ENCODE assay signal across 14 cellular contexts in the genomic region with DNA sequence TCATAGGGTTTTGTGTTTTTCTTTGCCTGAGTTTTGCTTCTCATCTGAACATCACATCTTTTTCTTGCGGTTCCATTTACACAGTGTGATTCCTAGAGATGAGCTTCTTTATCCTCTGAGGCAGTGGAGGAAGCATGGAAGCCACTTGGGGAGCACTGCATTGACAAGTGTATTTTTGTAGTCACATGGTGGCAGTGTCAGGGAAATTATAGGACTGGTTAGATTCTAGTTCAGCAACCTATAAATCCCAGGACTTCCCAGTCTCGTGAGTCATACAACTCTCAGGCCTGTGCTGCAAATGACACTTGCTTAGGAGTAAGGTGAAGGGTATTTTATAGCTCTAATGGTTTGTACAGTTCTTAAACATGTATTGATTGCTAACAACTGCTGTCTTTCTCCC. TPM values are rescaled to one million over a fixed set of nuclear protein-coding genes. Genes with fewer than 3 reads are reported as not detected.
DNase-seq lines count a peak whose midpoint lies in the region; ATAC-seq, FAIRE-seq and TF ChIP-seq lines count a peak whose summit lies in the region.
"Had no signal": no experiment of that assay in that cellular context is flagged by ENCODE, and none has a peak within 500 bp of the region (broad histone marks: within the 10 kb centered on the region; RNA-seq: fewer than 3 reads in every experiment).

No MANE protein-coding gene starts in this region.

- no peak for TF ChIP-seq POLR2A in endothelial cell of umbilical vein (IDR thresholded peaks at IDR 0.05; ENCODE audit: low read depth, low read length)

- no TSS peak for BruUV-seq in endothelial cell of umbilical vein (replicated peaks; lab: Mats Ljungman, UMichigan)

- TF ChIP-seq CTCF in LNCaP clone FGC (IDR thresholded peaks at IDR 0.05; ENCODE audit: control insufficient read depth, extremely low read depth, insufficient read depth), result no peak
- no peak for TF ChIP-seq CTCF in endothelial cell of umbilical vein (IDR thresholded peaks at IDR 0.05; ENCODE audit: extremely low read depth in 1 of 2, insufficient read depth in 1 of 2, low read depth in 1 of 2, low read length in 2 of 2)
- no peak for TF ChIP-seq CTCF in osteoblast (IDR thresholded peaks at IDR 0.05; ENCODE audit: extremely low read depth, low read depth, low read length)
- TF ChIP-seq CTCF in BE2C (IDR thresholded peaks at IDR 0.05; ENCODE audit: low read depth, low read length), result no peak

- dilution Hi-C loops in endothelial cell of umbilical vein (cut with MboI; ENCODE audit: extremely low pct_ligation_motif_present, low sequenced_read_pairs), result no loop called here

- H3K36me3 ChIP-seq in endothelial cell of umbilical vein (ENCODE audit: control insufficient read depth in 2 of 2, extremely low read depth in 1 of 2, insufficient read depth in 2 of 2, low read length in 2 of 2) (peaks cover 2 to 4% of the 10 kb centered on the region in 2 experiments), osteoblast (ENCODE audit: insufficient read depth, low read length) (peaks cover 22% of the 10 kb centered on the region), BE2C (no peaks in the 10 kb centered on the region), Karpas-422 (ENCODE audit: insufficient read depth, low read length) (peaks cover 27% of the 10 kb centered on the region; the same call in 1 of the 2 replicates)

- H3K27ac ChIP-seq in endothelial cell of umbilical vein (ENCODE audit: insufficient read depth, low read depth, low read length) (no peak overlapping the region), osteoblast (ENCODE audit: low read depth, low read length) (peak overlapping the region; percentile 28), Karpas-422 (ENCODE audit: low read length) (no peak overlapping the region)
- H3K27ac ChIP-seq: suprapubic skin had no signal

- no peak overlapping the region for H3K4me3 ChIP-seq in LNCaP clone FGC (ENCODE audit: low read depth, low read length)
- H3K4me3 ChIP-seq in endothelial cell of umbilical vein (replicated peaks in 1 of 3; ENCODE audit: insufficient read depth in 1 of 3, low read depth in 1 of 3, low read length in 3 of 3), result no peak overlapping the region
- no peak overlapping the region for H3K4me3 ChIP-seq in osteoblast (ENCODE audit: insufficient read depth, low read length)
- no peak overlapping the region for H3K4me3 ChIP-seq in BE2C (ENCODE audit: low read depth, low read length)
- no peak overlapping the region for H3K4me3 ChIP-seq in Karpas-422 (ENCODE audit: low read length)
- H3K4me3 ChIP-seq: suprapubic skin had no signal

- no peaks in the 10 kb centered on the region for H3K9me1 ChIP-seq in endothelial cell of umbilical vein (replicated peaks; ENCODE audit: control insufficient read depth, extremely low read depth, insufficient read depth, low read length)

- H3K27me3 Mint-ChIP-seq in activated CD8-positive, alpha-beta memory T cell treated with anti-CD3 and anti-CD28 coated beads, Interleukin-2, amount 10 ng/mL, durations not matched to agents 7 days and 5 days, result no peaks in the 10 kb centered on the region
- H3K27me3 Mint-ChIP-seq: activated naive CD4-positive, alpha-beta T cell treated with anti-CD3 and anti-CD28 coated beads, Interleukin-2, amount 10 ng/mL, durations not matched to agents 7 days and 5 days; effector memory CD8-positive, alpha-beta T cell had no signal

- H3K9ac ChIP-seq in endothelial cell of umbilical vein (replicated peaks; ENCODE audit: extremely low read depth, insufficient read depth, low read length), result no peak overlapping the region
- no peak overlapping the region for H3K9ac ChIP-seq in Karpas-422 (ENCODE audit: low read length)

- POLR2A ChIA-PET in endothelial cell of umbilical vein (lab: Charles Lee), result no interaction called here

- H3K9me3 ChIP-seq in endothelial cell of umbilical vein (replicated peaks; ENCODE audit: control insufficient read depth, insufficient read depth, low read length), result no peaks in the 10 kb centered on the region
- H3K9me3 ChIP-seq in osteoblast (ENCODE audit: low read depth, low read length), result no peaks in the 10 kb centered on the region
- no peaks in the 10 kb centered on the region for H3K9me3 ChIP-seq in BE2C
- H3K9me3 ChIP-seq in Karpas-422 (ENCODE audit: low read length), result no peaks in the 10 kb centered on the region
- H3K9me3 ChIP-seq: suprapubic skin had no signal

- H3K79me2 ChIP-seq in endothelial cell of umbilical vein (ENCODE audit: control insufficient read depth, insufficient read depth, low read length) (peaks cover 10% of the 10 kb centered on the region), osteoblast (ENCODE audit: insufficient read depth, low read length) (peaks cover 40% of the 10 kb centered on the region), Karpas-422 (ENCODE audit: low read length) (peaks cover 82% of the 10 kb centered on the region)

- peaks cover 21% of the 10 kb centered on the region for H3K36me3 Mint-ChIP-seq in activated CD8-positive, alpha-beta memory T cell treated with anti-CD3 and anti-CD28 coated beads, Interleukin-2, amount 10 ng/mL, durations not matched to agents 7 days and 5 days

- no peaks in the 10 kb centered on the region for H3K9me3 Mint-ChIP-seq in activated CD8-positive, alpha-beta memory T cell treated with anti-CD3 and anti-CD28 coated beads, Interleukin-2, amount 10 ng/mL, durations not matched to agents 7 days and 5 days (ENCODE audit: low read depth)
- H3K9me3 Mint-ChIP-seq: activated naive CD4-positive, alpha-beta T cell treated with anti-CD3 and anti-CD28 coated beads, Interleukin-2, amount 10 ng/mL, durations not matched to agents 7 days and 5 days; effector memory CD8-positive, alpha-beta T cell had no signal

- H3K9me2 ChIP-seq in Karpas-422 (replicated peaks; ENCODE audit: insufficient read depth, low read length), result no peaks in the 10 kb centered on the region

- H3K27me3 ChIP-seq in endothelial cell of umbilical vein (ENCODE audit: control insufficient read depth in 2 of 2, insufficient read depth in 2 of 2, low read length in 2 of 2) (no peaks in the 10 kb centered on the region), osteoblast (ENCODE audit: insufficient read depth, low read length) (no peaks in the 10 kb centered on the region), BE2C (no peaks in the 10 kb centered on the region), Karpas-422 (ENCODE audit: low read length) (no peaks in the 10 kb centered on the region)
- H3K27me3 ChIP-seq: suprapubic skin had no signal

- H3K4me2 ChIP-seq in endothelial cell of umbilical vein (ENCODE audit: insufficient read depth, low read length) (peak overlapping the region; percentile 50), osteoblast (ENCODE audit: insufficient read depth, low read length) (no peak overlapping the region), Karpas-422 (ENCODE audit: low read depth, low read length, poor library complexity, severe bottlenecking) (no peak overlapping the region)

- peak; percentile 70 for FAIRE-seq in endothelial cell of umbilical vein (lab: Jason Lieb, UNC)
- FAIRE-seq: GM18507 had no signal

- no peak overlapping the region for H2AFZ ChIP-seq in endothelial cell of umbilical vein (ENCODE audit: low read depth, low read length)
- no peak overlapping the region for H2AFZ ChIP-seq in osteoblast (ENCODE audit: low read length)
- no peak overlapping the region for H2AFZ ChIP-seq in Karpas-422 (ENCODE audit: low read length)

- H4K20me1 ChIP-seq in endothelial cell of umbilical vein (replicated peaks; ENCODE audit: control insufficient read depth, extremely low read depth, insufficient read depth, low read length) (peaks cover 6% of the 10 kb centered on the region), osteoblast (ENCODE audit: insufficient read depth, low read length) (peaks cover 19% of the 10 kb centered on the region), Karpas-422 (ENCODE audit: insufficient read depth, low read depth, low read length) (no peaks in the 10 kb centered on the region)

- CTCF ChIA-PET in endothelial cell of umbilical vein (lab: Charles Lee), result interaction anchor here (0.8 to 0.9 kb wide), 2 partner anchors 16 to 39 kb away, joined by 3 read pairs; no protein-coding TSS in a partner anchor
- CTCF ChIA-PET in activated CD8-positive, alpha-beta memory T cell treated with anti-CD3 and anti-CD28 coated beads, Interleukin-2, amount 10 ng/mL, durations not matched to agents 7 days and 5 days (lab: Charles Lee), result no interaction called here

- intact Hi-C loops in endothelial cell of umbilical vein (cut with micrococcal nuclease), result no loop called here
- intact Hi-C loops in left cardiac atrium (cut with DNase I), result no loop called here

- no peak for ATAC-seq in activated CD8-positive, alpha-beta memory T cell treated with anti-CD3 and anti-CD28 coated beads, Interleukin-2, amount 10 ng/mL, durations not matched to agents 7 days and 5 days
- no peak for ATAC-seq in left cardiac atrium
- ATAC-seq: effector memory CD8-positive, alpha-beta T cell had no signal

- peak; percentile 63 for DNase-seq in EL
- DNase-seq in LNCaP clone FGC (ENCODE audit: low read depth), result peak; percentile 33
- peak; percentile 61 for DNase-seq in endothelial cell of umbilical vein (ENCODE audit: low read depth, low spot score)
- DNase-seq in osteoblast (ENCODE audit: insufficient read length, low spot score, missing footprints), result peak; percentile 81
- no peak for DNase-seq in activated CD8-positive, alpha-beta memory T cell treated with anti-CD3 and anti-CD28 coated beads, Interleukin-2, amount 10 ng/mL, durations not matched to agents 7 days and 5 days
- no peak for DNase-seq in left cardiac atrium
- no peak for DNase-seq in BE2C
- DNase-seq in Karpas-422, result no peak
- DNase-seq: activated naive CD4-positive, alpha-beta T cell treated with anti-CD3 and anti-CD28 coated beads, Interleukin-2, amount 10 ng/mL, durations not matched to agents 7 days and 5 days; effector memory CD8-positive, alpha-beta T cell; SHP77; stimulated activated CD4-positive, alpha-beta T cell treated with anti-CD3 and anti-CD28 coated beads, Interleukin-4, amount 100 ng/mL, for 24 hours had no signal

- peaks cover 15% of the 10 kb centered on the region for H3K4me1 ChIP-seq in endothelial cell of umbilical vein (ENCODE audit: control insufficient read depth, extremely low read depth, insufficient read depth, low read length)
- H3K4me1 ChIP-seq in osteoblast (ENCODE audit: insufficient read depth, low read length), result peaks cover 4% of the 10 kb centered on the region
- H3K4me1 ChIP-seq in BE2C, result no peaks in the 10 kb centered on the region
- H3K4me1 ChIP-seq in Karpas-422 (ENCODE audit: low read length), result peaks cover 27% of the 10 kb centered on the region
- H3K4me1 ChIP-seq: suprapubic skin had no signal

- no peak overlapping the region for H3K4me3 Mint-ChIP-seq in activated CD8-positive, alpha-beta memory T cell treated with anti-CD3 and anti-CD28 coated beads, Interleukin-2, amount 10 ng/mL, durations not matched to agents 7 days and 5 days
- H3K4me3 Mint-ChIP-seq: activated naive CD4-positive, alpha-beta T cell treated with anti-CD3 and anti-CD28 coated beads, Interleukin-2, amount 10 ng/mL, durations not matched to agents 7 days and 5 days; effector memory CD8-positive, alpha-beta T cell had no signal

- H3K27ac Mint-ChIP-seq in activated CD8-positive, alpha-beta memory T cell treated with anti-CD3 and anti-CD28 coated beads, Interleukin-2, amount 10 ng/mL, durations not matched to agents 7 days and 5 days, result no peak overlapping the region
- H3K27ac Mint-ChIP-seq: activated naive CD4-positive, alpha-beta T cell treated with anti-CD3 and anti-CD28 coated beads, Interleukin-2, amount 10 ng/mL, durations not matched to agents 7 days and 5 days had no signal

- H3K4me1 Mint-ChIP-seq in activated CD8-positive, alpha-beta memory T cell treated with anti-CD3 and anti-CD28 coated beads, Interleukin-2, amount 10 ng/mL, durations not matched to agents 7 days and 5 days, result peaks cover 13% of the 10 kb centered on the region
- H3K4me1 Mint-ChIP-seq: activated naive CD4-positive, alpha-beta T cell treated with anti-CD3 and anti-CD28 coated beads, Interleukin-2, amount 10 ng/mL, durations not matched to agents 7 days and 5 days had no signal

RNA-seq across cellular contexts. Expression of gene RBM6, which starts 58.4 kb away (rescaled TPM):
- 94.5 and 96.0 TPM in 2 replicates for total RNA-seq in endothelial cell of umbilical vein
- polyA plus RNA-seq in endothelial cell of umbilical vein, result 24.6 and 30.4 TPM in 2 replicates
- 28.6 and 40.1 TPM in 2 replicates for polyA plus RNA-seq in endothelial cell of umbilical vein (2011; cell fraction: cytosol; rRNA removed)
- polyA plus RNA-seq in endothelial cell of umbilical vein (2011; cell fraction: nucleus; rRNA removed), result 234 and 297 TPM in 2 replicates
- polyA plus RNA-seq in endothelial cell of umbilical vein (2012), result 46.8 and 52.9 TPM in 2 replicates
- polyA minus RNA-seq in endothelial cell of umbilical vein, result 42.3 and 48.9 TPM in 2 replicates
- 14.5 TPM for polyA minus RNA-seq in endothelial cell of umbilical vein (2011; cell fraction: cytosol; rRNA and poly(A)+ RNA removed)
- polyA minus RNA-seq in endothelial cell of umbilical vein (2011; cell fraction: nucleus; rRNA and poly(A)+ RNA removed), result 75.8 and 91.7 TPM in 2 replicates
- total RNA-seq in osteoblast, result 50.7 and 55.1 TPM in 2 replicates
- 100 to 1,000 TPM; 108 to 142 TPM for total RNA-seq in activated CD8-positive, alpha-beta memory T cell treated with anti-CD3 and anti-CD28 coated beads, Interleukin-2, amount 10 ng/mL, durations not matched to agents 7 days and 5 days
- 10 to 100 TPM; 38.2 to 45.4 TPM for total RNA-seq in left cardiac atrium
- polyA plus RNA-seq in BE2C (2012; ENCODE audit: insufficient read depth, insufficient read length, low read depth), result 41.8 TPM
- 88.3 and 109 TPM in 2 replicates for total RNA-seq in Karpas-422 (2014; rRNA removed; shearing (Covaris generic); ENCODE audit: low replicate concordance)

Comparison
In these comparisons a context has a peak if more than half of its experiments do, and no peak if none do; other contexts are left out.
1. DNase-seq: peak in EL (single experiment), LNCaP clone FGC (single experiment), endothelial cell of umbilical vein (single experiment) and osteoblast (single experiment); none in activated CD8-positive, alpha-beta memory T cell treated with anti-CD3 and anti-CD28 coated beads, Interleukin-2, amount 10 ng/mL, durations not matched to agents 7 days and 5 days (single experiment), left cardiac atrium (single experiment), BE2C (single experiment) and Karpas-422 (single experiment).